8 cellular contexts compared by ENCODE assay signal in genomic region chr19:37217855-37218591, GRCh38. TPM values are rescaled to one million over a fixed set of nuclear protein-coding genes. Genes with fewer than 3 reads are reported as not detected.
DNase-seq lines count a peak whose midpoint lies in the region; ATAC-seq lines count a peak whose summit lies in the region.

Gene ZNF383 (plus strand): TSS chr19:37218214. CDS start chr19:37230454, 12,240 bp downstream.

- ATAC-seq in GM21528 (IDR thresholded peaks at IDR 0.05; ENCODE audit: low FRiP score, unreplicated experiment) = peak; percentile 86
- ATAC-seq in esophagus mucosa = peak; percentile 94

- peak within 1 kb of the TSS; percentile 94 for H3K27ac ChIP-seq in muscle layer of colon (ENCODE audit: low read depth, low read length)

- H3K9me3 ChIP-seq in muscle layer of colon (ENCODE audit: low read length) = no peaks in the 10 kb centered on the region

- DNase-seq in DMS 273 (lab: John Stamatoyannopoulos, UW; ENCODE audit: unreplicated experiment) (peak; percentile 96), HuH-7.5 (ENCODE audit: low spot score) (peak; percentile 83), OCI-M1 (lab: John Stamatoyannopoulos, UW) (peak; percentile 97)
- DNase-seq in activated T-cell treated with anti-CD3 and anti-CD28 coated beads, Interleukin-2, amount 50 U/mL, for 1 hour = peak; percentile 84
- peak; percentile 61 to 67 for DNase-seq in stimulated activated CD8-positive, alpha-beta memory T cell treated with anti-CD3 and anti-CD28 coated beads, Interleukin-7, amount 100 ng/mL, for 1 hour (ENCODE audit: low read depth in 2 of 2)

- no peaks in the 10 kb centered on the region for H3K27me3 ChIP-seq in muscle layer of colon (ENCODE audit: control insufficient read depth in 1 of 2, insufficient read depth in 2 of 2, low read length in 2 of 2)

- H3K9ac ChIP-seq in muscle layer of colon (ENCODE audit: low read length) = peak within 1 kb of the TSS; percentile 85

- peaks cover 10% of the 10 kb centered on the region for H3K36me3 ChIP-seq in muscle layer of colon (ENCODE audit: insufficient read depth, low read length)

- peak within 1 kb of the TSS; percentile 85 to 98 for H3K4me3 ChIP-seq in muscle layer of colon (ENCODE audit: low read depth in 1 of 2, low read length in 2 of 2)

- no peaks in the 10 kb centered on the region for H3K4me1 ChIP-seq in muscle layer of colon (ENCODE audit: insufficient read depth, low read length)

RNA-seq across cellular contexts. Expression of gene ZNF383, which starts in this region (rescaled TPM):
- total RNA-seq in esophagus mucosa = 4.5 TPM

Comparison
In these comparisons a context has a peak if more than half of its experiments do, and no peak if none do; other contexts are left out.
1. Peak in every context shown above with its lines: DNase-seq, ATAC-seq, H3K4me3 ChIP-seq and H3K27ac ChIP-seq.